ENCODE assay signal across 8 cellular contexts in genomic region chr10:129888784-129889616, GRCh38.
DNase-seq lines count a peak whose midpoint lies in the region; ATAC-seq and TF ChIP-seq lines count a peak whose summit lies in the region.

No MANE protein-coding gene starts in this region.

- H3K4me2 ChIP-seq in DND-41 (ENCODE audit: insufficient read depth, low read length), result no peak overlapping the region

- H4K20me1 ChIP-seq in DND-41 (ENCODE audit: insufficient read depth, low read length), result no peaks in the 10 kb centered on the region

- no peaks in the 10 kb centered on the region for H3K79me2 ChIP-seq in DND-41 (ENCODE audit: insufficient read depth, low read length)

- WGBS in body of pancreas, 2 donors, result 33 to 64% methylated on average over 8 to 22 of the region's 22 CpGs

- DNase-seq in DND-41 (peak; percentile 57), RWPE1 (ENCODE audit: low spot score) (peak; percentile 51), body of pancreas (peak; percentile 39 to 60 (median 43)), lower lobe of right lung (no peak), SKM-1 treated with dmso at 0.1 percent for 144 hours (lab: John Stamatoyannopoulos, UW; ENCODE audit: unreplicated experiment) (no peak)
- peak; percentile 67 for DNase-seq in stimulated activated naive CD8-positive, alpha-beta T cell treated with anti-CD3 and anti-CD28 coated beads, Interleukin-15, Interleukin-2, amounts not matched to agents 100 U/mL and 50 U/mL, for 24 hours

- peak; percentile 73 for TF ChIP-seq CTCF in DND-41 (IDR thresholded peaks at IDR 0.05; ENCODE audit: borderline replicate concordance, extremely low read depth, low read length, poor library complexity, severe bottlenecking)
- peak; percentile 49; the same call in 1 of the 2 replicates for TF ChIP-seq CTCF in HEK293 (tag by site-specific recombination; IDR thresholded peaks at IDR 0.05)
- TF ChIP-seq CTCF in RWPE1 (conservative IDR thresholded peaks at IDR 0.05; ENCODE audit: low read depth), result peak; percentile 42
- peak; percentile 27 to 63 (median 45) for TF ChIP-seq CTCF in body of pancreas (IDR thresholded peaks at IDR 0.05)
- peak; percentile 59 for TF ChIP-seq CTCF in lower lobe of right lung (IDR thresholded peaks at IDR 0.05)

- H3K9me3 ChIP-seq in DND-41 (ENCODE audit: insufficient read depth, low read length, severe bottlenecking) (no peaks in the 10 kb centered on the region), HEK293 (ENCODE audit: control insufficient read depth, insufficient read depth, low read depth, low read length) (no peaks in the 10 kb centered on the region), body of pancreas (no peaks in the 10 kb centered on the region), lower lobe of right lung (no peaks in the 10 kb centered on the region)

- ATAC-seq in DND-41 (ENCODE audit: insufficient read depth, low read depth) (peak; percentile 82), body of pancreas (peak; percentile 50), lower lobe of right lung (peak; percentile 58 to 69), GM19328 (IDR thresholded peaks at IDR 0.05; ENCODE audit: unreplicated experiment) (no peak)
- peak; percentile 68 for ATAC-seq in stimulated activated naive CD8-positive, alpha-beta T cell treated with anti-CD3 and anti-CD28 coated beads, Interleukin-15, Interleukin-2, amounts not matched to agents 100 U/mL and 50 U/mL, for 24 hours

- CTCF ChIA-PET in HEK293 (lab: Yijun Ruan, JAX) (interaction anchor here (0.6 to 1.5 kb wide), 14 partner anchors 8 to 1884 kb away, joined by 3 to 7 read pairs (median 3); partner anchors contain the start of gene C10orf143), RWPE1 (lab: Yijun Ruan, JAX) (interaction anchor here (0.6 to 2.0 kb wide), 14 partner anchors 10 to 1430 kb away, joined by 3 to 10 read pairs (median 4); partner anchors contain the start of gene C10orf143)

- H3K36me3 ChIP-seq in DND-41 (ENCODE audit: insufficient read depth, low read length), result no peaks in the 10 kb centered on the region
- H3K36me3 ChIP-seq in HEK293 (ENCODE audit: control insufficient read depth in 2 of 2, insufficient read depth in 1 of 2, low read length in 2 of 2), result no peaks in the 10 kb centered on the region
- H3K36me3 ChIP-seq in body of pancreas (replicated peaks in 1 of 2; ENCODE audit: insufficient read depth in 1 of 2, low read depth in 2 of 2), result no peaks in the 10 kb centered on the region
- H3K36me3 ChIP-seq in lower lobe of right lung, result no peaks in the 10 kb centered on the region

- POLR2A ChIA-PET in HEK293 (lab: Yijun Ruan, JAX) (no interaction called here), RWPE1 (lab: Yijun Ruan, JAX; ENCODE audit: low non-redundant PET) (interaction anchor here (0.5 kb wide), 1 partner anchor 238 kb away, joined by 5 read pairs; no protein-coding TSS in a partner anchor)

- no peak overlapping the region for H3K27ac ChIP-seq in DND-41 (ENCODE audit: low read length)
- H3K27ac ChIP-seq in HEK293 (ENCODE audit: extremely low read depth, low read depth, low read length), result no peak overlapping the region
- H3K27ac ChIP-seq in RWPE1, result no peak overlapping the region
- no peak overlapping the region for H3K27ac ChIP-seq in body of pancreas
- H3K27ac ChIP-seq in lower lobe of right lung, result no peak overlapping the region

- intact Hi-C loops in body of pancreas (cut with DNase I), result no loop called here
- intact Hi-C loops in lower lobe of right lung (cut with DNase I), result no loop called here

- H3K9ac ChIP-seq in DND-41 (ENCODE audit: low read depth, low read length), result no peak overlapping the region

- H3K4me3 ChIP-seq in DND-41 (ENCODE audit: low read depth in 1 of 2, low read length in 2 of 2) (no peak overlapping the region), HEK293 (ENCODE audit: low read depth, low read length) (no peak overlapping the region), body of pancreas (no peak overlapping the region), lower lobe of right lung (no peak overlapping the region)

- no peak overlapping the region for H2AFZ ChIP-seq in DND-41 (ENCODE audit: low read depth, low read length)

- no peaks in the 10 kb centered on the region for H3K27me3 ChIP-seq in DND-41 (ENCODE audit: insufficient read depth, low read length, poor library complexity)
- no peaks in the 10 kb centered on the region for H3K27me3 ChIP-seq in body of pancreas
- peaks cover 36% of the 10 kb centered on the region for H3K27me3 ChIP-seq in lower lobe of right lung (ENCODE audit: low read depth)

- no peak for TF ChIP-seq POLR2A in body of pancreas (IDR thresholded peaks at IDR 0.05)

- H3K4me1 ChIP-seq in DND-41 (ENCODE audit: insufficient read depth, low read length), result peaks cover 1% of the 10 kb centered on the region; the same call in 1 of the 2 replicates
- no peaks in the 10 kb centered on the region for H3K4me1 ChIP-seq in HEK293 (ENCODE audit: control insufficient read depth, insufficient read depth, low read length)
- peaks cover 3% of the 10 kb centered on the region for H3K4me1 ChIP-seq in body of pancreas
- H3K4me1 ChIP-seq in lower lobe of right lung, result no peaks in the 10 kb centered on the region

TF ChIP-seq in HEK293, 187 proteins besides CTCF, POLR2A, EP300 and RAD21:
- TF ChIP-seq RBAK (tag by site-specific recombination; IDR thresholded peaks at IDR 0.05), result no peak
- TF ChIP-seq ZNF341 (tag by site-specific recombination; IDR thresholded peaks at IDR 0.05; ENCODE audit: low read depth), result peak; percentile 36
- TF ChIP-seq ZFHX2 (tag by site-specific recombination; conservative IDR thresholded peaks at IDR 0.05), result 0 out of 2 replicates have a peak, but pooled peaks have one; percentile 33
- TF ChIP-seq ZBTB26 (tag by site-specific recombination; optimal IDR thresholded peaks at IDR 0.05), result peak; percentile 15

Comparison
In these comparisons a context has a peak if more than half of its experiments do, and no peak if none do; other contexts are left out.
1. DNase-seq: peak in DND-41 (single experiment), RWPE1 (single experiment), body of pancreas (4 of 4) and stimulated activated naive CD8-positive, alpha-beta T cell treated with anti-CD3 and anti-CD28 coated beads, Interleukin-15, Interleukin-2, amounts not matched to agents 100 U/mL and 50 U/mL, for 24 hours (single experiment); none in lower lobe of right lung (single experiment) and SKM-1 treated with dmso at 0.1 percent for 144 hours (single experiment).
2. Peak in every context shown above with its lines, with median percentiles within 50 percentile points of each other: CTCF ChIP-seq.